In the genomic region with DNA sequence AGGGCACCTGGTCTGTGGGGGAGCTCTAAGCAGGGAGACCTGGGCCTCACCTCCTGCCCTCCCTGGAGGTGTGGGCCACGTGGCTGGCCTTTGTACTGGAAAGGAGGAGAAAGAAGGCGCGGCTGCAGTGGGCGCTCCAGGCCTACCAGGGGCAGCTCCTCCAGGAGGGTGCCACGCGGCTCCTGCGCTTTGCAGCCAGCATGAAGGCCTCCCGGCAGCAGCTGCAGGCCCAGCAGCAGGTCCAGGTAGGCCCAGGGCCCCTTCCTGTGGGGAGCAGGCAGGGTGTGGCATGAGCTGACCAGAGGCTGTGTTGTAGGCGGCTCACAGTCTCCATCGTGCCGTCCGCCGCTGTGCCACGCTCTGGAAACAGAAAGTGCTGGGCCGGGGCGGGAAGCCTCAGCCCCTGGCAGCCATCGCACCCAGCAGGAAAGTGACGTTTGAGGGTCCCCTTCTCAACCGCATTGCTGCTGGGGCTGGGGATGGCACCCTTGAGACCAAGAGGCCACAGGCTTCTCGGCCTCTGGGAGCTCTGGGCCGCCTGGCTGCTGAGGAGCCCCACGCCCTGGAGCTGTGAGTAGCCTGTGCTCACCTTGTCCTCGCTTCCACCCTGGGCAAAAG, we compare ENCODE assay signal across 29 cellular contexts. TPM values are rescaled to one million over a fixed set of nuclear protein-coding genes. Genes with fewer than 3 reads are reported as not detected.
DNase-seq lines count a peak whose midpoint lies in the region; ATAC-seq and TF ChIP-seq lines count a peak whose summit lies in the region.
"Had no signal": no experiment of that assay in that cellular context is flagged by ENCODE, and none has a peak within 500 bp of the region (broad histone marks: within the 10 kb centered on the region; RNA-seq: fewer than 3 reads in every experiment).

No MANE protein-coding gene starts in this region.

- H3K4me3 Mint-ChIP-seq in Calu3 (ENCODE audit: low read depth, unreplicated experiment) = no peak overlapping the region
- no peak overlapping the region for H3K4me3 Mint-ChIP-seq in central memory CD8-positive, alpha-beta T cell
- H3K4me3 Mint-ChIP-seq: activated CD4-positive, alpha-beta T cell treated with anti-CD3 and anti-CD28 coated beads, Interleukin-2, amount 10 ng/mL, durations not matched to agents 24 days and 14 days; activated T-helper 1 cell treated with anti-CD3 and anti-CD28 coated beads, Interleukin-12 subunit alpha, Interleukin-12 subunit beta, Interleukin-2, Interleukin-4 antibody, amounts not matched to agents 30 ng/mL and 10 ng/mL and 1 ng/mL, durations not matched to agents 14 hours and 24 hours and 36 hours; H9; mesothelial cell of epicardium had no signal

- no peaks in the 10 kb centered on the region for H3K4me1 Mint-ChIP-seq in Calu3 (ENCODE audit: low read depth, unreplicated experiment)
- H3K4me1 Mint-ChIP-seq in central memory CD8-positive, alpha-beta T cell = peaks cover 21% of the 10 kb centered on the region
- H3K4me1 Mint-ChIP-seq: H9, mesothelial cell of epicardium had no signal

- H3K36me3 ChIP-seq in osteoblast (ENCODE audit: insufficient read depth, low read length) (peaks cover 15% of the 10 kb centered on the region), suprapubic skin (peaks cover 39% of the 10 kb centered on the region)
- H3K36me3 ChIP-seq: prostate gland had no signal

- H3K27me3 Mint-ChIP-seq in Calu3 (ENCODE audit: unreplicated experiment) = no peaks in the 10 kb centered on the region
- no peaks in the 10 kb centered on the region for H3K27me3 Mint-ChIP-seq in central memory CD8-positive, alpha-beta T cell
- H3K27me3 Mint-ChIP-seq: activated CD4-positive, alpha-beta T cell treated with anti-CD3 and anti-CD28 coated beads, Interleukin-2, amount 10 ng/mL, durations not matched to agents 24 days and 14 days; naive B cell had no signal

- ATAC-seq in central memory CD8-positive, alpha-beta T cell (replicated peaks; ENCODE audit: extremely low read depth, poor library complexity, severe bottlenecking) = no peak
- ATAC-seq in GM21381 (IDR thresholded peaks at IDR 0.05; ENCODE audit: unreplicated experiment) = no peak
- ATAC-seq: heart left ventricle, left ventricle myocardium superior had no signal

- H4K20me1 ChIP-seq in osteoblast (ENCODE audit: insufficient read depth, low read length) = peaks cover under 1% of the 10 kb centered on the region

- WGBS in suprapubic skin = 85% methylated on average over 18 of the region's 23 CpGs

- no peak overlapping the region for H2AFZ ChIP-seq in osteoblast (ENCODE audit: low read length)

- no peak overlapping the region for H3K4me2 ChIP-seq in osteoblast (ENCODE audit: insufficient read depth, low read length)

- TF ChIP-seq EP300 in suprapubic skin (IDR thresholded peaks at IDR 0.05) = no peak

- DNase-seq in NCI-H1417 (lab: John Stamatoyannopoulos, UW) (peak in 2 of 3 experiments; percentile 3 to 4), NCI-H1417 treated with DMSO at 0.1 percent for 48 hours (lab: John Stamatoyannopoulos, UW) (no peak), Calu3 (no peak), osteoblast (ENCODE audit: insufficient read length, low spot score, missing footprints) (peak; percentile 71), GM03348 (ENCODE audit: low spot score) (no peak), suprapubic skin (ENCODE audit: low spot score in 2 of 2) (no peak)
- no peak for DNase-seq in central memory CD8-positive, alpha-beta T cell (ENCODE audit: low spot score in 2 of 2)
- DNase-seq: activated CD4-positive, alpha-beta T cell treated with anti-CD3 and anti-CD28 coated beads, Interleukin-2, amount 10 ng/mL, durations not matched to agents 24 days and 14 days; activated naive CD4-positive, alpha-beta T cell treated with Interleukin-2 at 50 U/mL for 16 hours; amygdala; DND-41; foreskin melanocyte; H9; islet precursor cell; left ventricle myocardium superior; naive B cell; NCI-H82; nucleus accumbens; stimulated activated naive CD4-positive, alpha-beta T cell; T1000 had no signal

- no TSS peak for BruUV-seq in Calu3 (replicated peaks; lab: Mats Ljungman, UMichigan)

- CTCF ChIA-PET in Calu3 (lab: Charles Lee) = no interaction called here

- no peaks in the 10 kb centered on the region for H3K9me3 ChIP-seq in osteoblast (ENCODE audit: low read depth, low read length)
- no peaks in the 10 kb centered on the region for H3K9me3 ChIP-seq in suprapubic skin
- H3K9me3 ChIP-seq: heart left ventricle, prostate gland, SJSA1 had no signal

- no peak for TF ChIP-seq CTCF in Calu3 (IDR thresholded peaks at IDR 0.05; ENCODE audit: unreplicated experiment)
- TF ChIP-seq CTCF in osteoblast (IDR thresholded peaks at IDR 0.05; ENCODE audit: extremely low read depth, low read depth, low read length) = no peak
- no peak for TF ChIP-seq CTCF in suprapubic skin (IDR thresholded peaks at IDR 0.05)

- H3K27me3 ChIP-seq in osteoblast (ENCODE audit: insufficient read depth, low read length) (no peaks in the 10 kb centered on the region), suprapubic skin (no peaks in the 10 kb centered on the region)
- H3K27me3 ChIP-seq: heart left ventricle, SJSA1 had no signal

- intact Hi-C loops in Calu3 (cut with micrococcal nuclease; ENCODE audit: unreplicated experiment) = no loop called here

- H3K4me1 ChIP-seq in osteoblast (ENCODE audit: insufficient read depth, low read length) (peaks cover 6% of the 10 kb centered on the region), suprapubic skin (peaks cover 27% of the 10 kb centered on the region)
- H3K4me1 ChIP-seq: prostate gland, SJSA1 had no signal

- peak overlapping the region; percentile 37 for H3K27ac Mint-ChIP-seq in Calu3 (ENCODE audit: unreplicated experiment)
- peak overlapping the region; percentile 90 for H3K27ac Mint-ChIP-seq in central memory CD8-positive, alpha-beta T cell (ENCODE audit: low read depth)
- H3K27ac Mint-ChIP-seq: mesothelial cell of epicardium had no signal

- H3K27ac ChIP-seq in osteoblast (ENCODE audit: low read depth, low read length) = no peak overlapping the region
- no peak overlapping the region for H3K27ac ChIP-seq in suprapubic skin
- H3K27ac ChIP-seq: 22Rv1, C4-2B, heart left ventricle, HL-60, prostate gland, SJSA1 had no signal

- peaks cover 48% of the 10 kb centered on the region for H3K36me3 Mint-ChIP-seq in Calu3 (ENCODE audit: insufficient read depth, unreplicated experiment)
- H3K36me3 Mint-ChIP-seq in central memory CD8-positive, alpha-beta T cell (ENCODE audit: insufficient read depth) = peaks cover 39% of the 10 kb centered on the region

- TF ChIP-seq POLR2A in suprapubic skin (IDR thresholded peaks at IDR 0.05) = no peak

- H3K4me3 ChIP-seq in osteoblast (ENCODE audit: insufficient read depth, low read length) (no peak overlapping the region), suprapubic skin (no peak overlapping the region)
- H3K4me3 ChIP-seq: heart left ventricle, prostate gland, SJSA1 had no signal

- no peaks in the 10 kb centered on the region for H3K79me2 ChIP-seq in osteoblast (ENCODE audit: insufficient read depth, low read length)

- H3K9me3 Mint-ChIP-seq in Calu3 (ENCODE audit: low read depth, unreplicated experiment) = no peaks in the 10 kb centered on the region
- no peaks in the 10 kb centered on the region for H3K9me3 Mint-ChIP-seq in central memory CD8-positive, alpha-beta T cell
- H3K9me3 Mint-ChIP-seq: activated CD4-positive, alpha-beta T cell treated with anti-CD3 and anti-CD28 coated beads, Interleukin-2, amount 10 ng/mL, durations not matched to agents 24 days and 14 days; activated T-helper 1 cell treated with anti-CD3 and anti-CD28 coated beads, Interleukin-12 subunit alpha, Interleukin-12 subunit beta, Interleukin-2, Interleukin-4 antibody, amounts not matched to agents 30 ng/mL and 10 ng/mL and 1 ng/mL, durations not matched to agents 14 hours and 24 hours and 36 hours; H9; mesothelial cell of epicardium; naive B cell had no signal

RNA-seq across cellular contexts. Expression of gene PISD, which starts 48.6 kb away (rescaled TPM):
- total RNA-seq in Calu3 (2022) (45.9 and 53.4 TPM in 2 replicates), osteoblast (35.1 and 37.3 TPM in 2 replicates), suprapubic skin (10 to 100 TPM; 42.5 to 91.7 (median 57.9) TPM)

Comparison
In these comparisons a context has a peak if more than half of its experiments do, and no peak if none do; other contexts are left out.
1. DNase-seq: peak in NCI-H1417 (2 of 3) and osteoblast (single experiment); none in NCI-H1417 treated with DMSO at 0.1 percent for 48 hours (single experiment), Calu3 (single experiment), central memory CD8-positive, alpha-beta T cell (0 of 2), GM03348 (single experiment) and suprapubic skin (0 of 2).